Comparison of ENCODE assay signal across 8 cellular contexts in genomic region chr1:217482356-217483102, GRCh38.
DNase-seq lines count a peak whose midpoint lies in the region; ATAC-seq and TF ChIP-seq lines count a peak whose summit lies in the region.

No MANE protein-coding gene starts in this region.

- no peak for TF ChIP-seq POLR2A in sigmoid colon (IDR thresholded peaks at IDR 0.05)

- H3K4me1 Mint-ChIP-seq in activated CD4-positive, alpha-beta T cell treated with anti-CD3 and anti-CD28 coated beads, Interleukin-2, amount 10 ng/mL, durations not matched to agents 7 days and 5 days, result peaks cover 32% of the 10 kb centered on the region

- no peak overlapping the region for H3K27ac ChIP-seq in sigmoid colon

- H3K9me3 ChIP-seq in sigmoid colon, result peaks cover 0 to 4% (median 0%) of the 10 kb centered on the region in 4 donors

- H3K4me3 Mint-ChIP-seq in activated CD4-positive, alpha-beta T cell treated with anti-CD3 and anti-CD28 coated beads, Interleukin-2, amount 10 ng/mL, durations not matched to agents 7 days and 5 days, result no peak overlapping the region

- POLR2A ChIA-PET in activated CD4-positive, alpha-beta T cell treated with anti-CD3 and anti-CD28 coated beads, Interleukin-2, amount 10 ng/mL, durations not matched to agents 7 days and 5 days (lab: Charles Lee), result no interaction called here

- DNase-seq in AG10803 (ENCODE audit: low read depth) (peak; percentile 83), kidney epithelial cell (ENCODE audit: low read depth) (peak; percentile 69), SHP77 (lab: John Stamatoyannopoulos, UW) (no peak), sigmoid colon (no peak), putamen (ENCODE audit: low spot score) (no peak)
- peak; percentile 53 for DNase-seq in activated CD4-positive, alpha-beta T cell treated with anti-CD3 and anti-CD28 coated beads, Interleukin-2, amount 10 ng/mL, durations not matched to agents 7 days and 5 days

- WGBS in sigmoid colon, 2 donors, result 69 to 80% methylated on average over 3 of the region's 3 CpGs

- H3K4me3 ChIP-seq in AG10803 (ENCODE audit: low read length) (no peak overlapping the region), kidney epithelial cell (ENCODE audit: low read depth, low read length) (no peak overlapping the region), sigmoid colon (no peak overlapping the region)

- H3K36me3 ChIP-seq in kidney epithelial cell (ENCODE audit: control insufficient read depth, insufficient read depth, low read length) (no peaks in the 10 kb centered on the region), sigmoid colon (peaks cover 0 to 13% (median 6%) of the 10 kb centered on the region in 4 donors)

- no peaks in the 10 kb centered on the region for H3K27me3 Mint-ChIP-seq in activated CD4-positive, alpha-beta T cell treated with anti-CD3 and anti-CD28 coated beads, Interleukin-2, amount 10 ng/mL, durations not matched to agents 7 days and 5 days

- no peaks in the 10 kb centered on the region for H3K4me1 ChIP-seq in sigmoid colon

- intact Hi-C loops in sigmoid colon (cut with DNase I), result no loop called here

- ATAC-seq in GM19372 (IDR thresholded peaks at IDR 0.05; ENCODE audit: low read depth, unreplicated experiment), result peak; percentile 95
- peak; percentile 98 for ATAC-seq in HG03342 (IDR thresholded peaks at IDR 0.05; ENCODE audit: unreplicated experiment)

- no peak for TF ChIP-seq EP300 in sigmoid colon (IDR thresholded peaks at IDR 0.05)

- H3K36me3 Mint-ChIP-seq in activated CD4-positive, alpha-beta T cell treated with anti-CD3 and anti-CD28 coated beads, Interleukin-2, amount 10 ng/mL, durations not matched to agents 7 days and 5 days (ENCODE audit: low read depth), result peaks cover 7% of the 10 kb centered on the region

- peaks cover 17% of the 10 kb centered on the region for H3K9me3 Mint-ChIP-seq in activated CD4-positive, alpha-beta T cell treated with anti-CD3 and anti-CD28 coated beads, Interleukin-2, amount 10 ng/mL, durations not matched to agents 7 days and 5 days

- no peaks in the 10 kb centered on the region for H3K27me3 ChIP-seq in kidney epithelial cell (ENCODE audit: control insufficient read depth, insufficient read depth, low read length)
- H3K27me3 ChIP-seq in sigmoid colon, result no peaks in the 10 kb centered on the region

- TF ChIP-seq CTCF in AG10803 (conservative IDR thresholded peaks at IDR 0.05; ENCODE audit: low read length) (no peak), kidney epithelial cell (IDR thresholded peaks at IDR 0.05; ENCODE audit: insufficient read depth, low read length, poor library complexity, severe bottlenecking) (no peak), sigmoid colon (IDR thresholded peaks at IDR 0.05) (no peak)

- CTCF ChIA-PET in activated CD4-positive, alpha-beta T cell treated with anti-CD3 and anti-CD28 coated beads, Interleukin-2, amount 10 ng/mL, durations not matched to agents 7 days and 5 days (lab: Charles Lee), result interaction anchor here (1.1 kb wide), 1 partner anchor 10 kb away, joined by 4 read pairs; no protein-coding TSS in a partner anchor

- H3K27ac Mint-ChIP-seq in activated CD4-positive, alpha-beta T cell treated with anti-CD3 and anti-CD28 coated beads, Interleukin-2, amount 10 ng/mL, durations not matched to agents 7 days and 5 days, result peak overlapping the region; percentile 51

Comparison
In these comparisons a context has a peak if more than half of its experiments do, and no peak if none do; other contexts are left out.
1. DNase-seq: peak in AG10803 (single experiment), activated CD4-positive, alpha-beta T cell treated with anti-CD3 and anti-CD28 coated beads, Interleukin-2, amount 10 ng/mL, durations not matched to agents 7 days and 5 days (single experiment) and kidney epithelial cell (single experiment); none in SHP77 (0 of 2), sigmoid colon (single experiment) and putamen (single experiment).